19 cellular contexts compared by ENCODE assay signal in the genomic region with DNA sequence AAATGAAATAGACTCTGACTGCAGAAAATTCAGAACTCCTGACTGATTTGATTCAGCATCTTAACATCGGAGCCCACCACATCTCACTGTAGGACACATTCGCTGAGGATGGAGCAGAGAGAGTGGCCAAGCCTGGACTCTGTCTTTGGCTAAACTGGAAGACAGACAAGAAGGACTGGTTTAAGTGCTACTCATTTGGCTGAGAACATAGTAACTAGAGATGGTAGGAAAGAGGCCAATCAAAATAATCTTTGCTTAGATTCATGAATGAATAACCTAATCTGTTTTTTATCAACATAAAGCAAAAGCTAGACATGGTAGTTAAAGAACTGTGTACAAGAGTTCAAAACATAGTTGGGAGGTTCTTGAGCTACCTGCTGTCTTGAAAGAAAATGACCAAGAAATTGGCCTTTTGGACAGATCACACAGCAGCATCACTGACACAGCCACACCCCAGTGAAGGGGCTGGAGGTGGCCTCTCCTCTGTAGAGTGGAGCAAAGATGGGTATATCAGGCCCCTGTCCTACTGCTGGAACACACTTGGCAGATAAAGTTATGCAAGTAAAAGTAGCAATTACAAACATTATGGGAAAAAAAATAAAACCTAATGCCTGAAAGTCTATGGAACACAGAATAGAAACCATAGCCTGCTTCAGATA.
DNase-seq lines count a peak whose midpoint lies in the region; ATAC-seq, FAIRE-seq and TF ChIP-seq lines count a peak whose summit lies in the region.
"Had no signal": no experiment of that assay in that cellular context is flagged by ENCODE, and none has a peak within 500 bp of the region (broad histone marks: within the 10 kb centered on the region; RNA-seq: fewer than 3 reads in every experiment).

No MANE protein-coding gene starts in this region.

- peak overlapping the region; percentile 81 for H3K27ac ChIP-seq in GM23248
- peak overlapping the region; percentile 82 for H3K27ac ChIP-seq in PC-3 (ENCODE audit: low read length)
- no peak overlapping the region for H3K27ac ChIP-seq in endothelial cell of umbilical vein (ENCODE audit: insufficient read depth, low read depth, low read length)
- H3K27ac ChIP-seq: thyroid gland had no signal

- peak overlapping the region; percentile 83 for H3K27ac Mint-ChIP-seq in osteocyte (ENCODE audit: unreplicated experiment)
- H3K27ac Mint-ChIP-seq: activated naive CD8-positive, alpha-beta T cell treated with anti-CD3 and anti-CD28 coated beads, Interleukin-2, amount 10 ng/mL, durations not matched to agents 7 days and 5 days; dendritic cell treated with granulocyte-macrophage colony-stimulating factor and Interleukin-4, amounts not matched to agents 40 ng/mL and 50 ng/mL, for 4 days; natural killer cell; stimulated activated naive B cell treated with anti-CD40 and anti-IgM and Interleukin-4, amounts not matched to agents 10 μg/mL and 1 μg/mL and 100 μg/mL, for 72 hours had no signal

- BruUV-seq in PC-3 (replicated peaks; lab: Mats Ljungman, UMichigan) (no TSS peak), endothelial cell of umbilical vein (replicated peaks; lab: Mats Ljungman, UMichigan) (no TSS peak)

- dilution Hi-C loops in endothelial cell of umbilical vein (cut with MboI; ENCODE audit: extremely low pct_ligation_motif_present, low sequenced_read_pairs) = loop anchor here (25.0 kb wide), 1 partner anchor 100 kb away; a partner anchor contains a TSS

- no peak for TF ChIP-seq POLR2A in endothelial cell of umbilical vein (IDR thresholded peaks at IDR 0.05; ENCODE audit: low read depth, low read length)

- H3K4me2 ChIP-seq in GM23248 (ENCODE audit: unreplicated experiment) (peak overlapping the region; percentile 5), PC-3 (ENCODE audit: low read length) (peak overlapping the region; percentile 31; the same call in 1 of the 2 replicates), endothelial cell of umbilical vein (ENCODE audit: insufficient read depth, low read length) (no peak overlapping the region)

- H3K79me2 ChIP-seq in GM23248 (ENCODE audit: insufficient read depth) (no peaks in the 10 kb centered on the region), PC-3 (ENCODE audit: low read length) (no peaks in the 10 kb centered on the region), endothelial cell of umbilical vein (ENCODE audit: control insufficient read depth, insufficient read depth, low read length) (no peaks in the 10 kb centered on the region)

- H3K9me3 ChIP-seq in GM23248 (ENCODE audit: low read depth) = no peaks in the 10 kb centered on the region
- H3K9me3 ChIP-seq in PC-3 (ENCODE audit: low read length) = no peaks in the 10 kb centered on the region
- H3K9me3 ChIP-seq in endothelial cell of umbilical vein (replicated peaks; ENCODE audit: control insufficient read depth, insufficient read depth, low read length) = no peaks in the 10 kb centered on the region
- H3K9me3 ChIP-seq: thyroid gland had no signal

- H3K9me1 ChIP-seq in endothelial cell of umbilical vein (replicated peaks; ENCODE audit: control insufficient read depth, extremely low read depth, insufficient read depth, low read length) = no peaks in the 10 kb centered on the region

- no peak for FAIRE-seq in endothelial cell of umbilical vein (lab: Jason Lieb, UNC)
- FAIRE-seq: bronchial epithelial cell had no signal

- in situ Hi-C loops in GM23248 (cut with MboI) = no loop called here

- intact Hi-C loops in PC-3 (cut with micrococcal nuclease) (no loop called here), endothelial cell of umbilical vein (cut with micrococcal nuclease) (no loop called here)

- H3K27me3 Mint-ChIP-seq in osteocyte (ENCODE audit: unreplicated experiment) = no peaks in the 10 kb centered on the region
- H3K27me3 Mint-ChIP-seq: activated naive CD8-positive, alpha-beta T cell treated with anti-CD3 and anti-CD28 coated beads, Interleukin-2, amount 10 ng/mL, durations not matched to agents 7 days and 5 days had no signal

- POLR2A ChIA-PET in PC-3 (lab: Charles Lee; ENCODE audit: unreplicated experiment) (no interaction called here), endothelial cell of umbilical vein (lab: Charles Lee) (interaction anchor here (1.0 kb wide), 1 partner anchor 316 kb away, joined by 3 read pairs; no protein-coding TSS in a partner anchor)

- no peak overlapping the region for H3K4me3 ChIP-seq in GM23248
- no peak overlapping the region for H3K4me3 ChIP-seq in PC-3 (ENCODE audit: low read length)
- H3K4me3 ChIP-seq in endothelial cell of umbilical vein (replicated peaks in 1 of 3; ENCODE audit: insufficient read depth in 1 of 3, low read depth in 1 of 3, low read length in 3 of 3) = no peak overlapping the region
- H3K4me3 ChIP-seq: thyroid gland had no signal

- peaks cover 36% of the 10 kb centered on the region for H3K4me1 ChIP-seq in GM23248 (ENCODE audit: insufficient read depth)
- peaks cover 45% of the 10 kb centered on the region for H3K4me1 ChIP-seq in PC-3 (ENCODE audit: insufficient read depth, low read length)
- peaks cover 30% of the 10 kb centered on the region for H3K4me1 ChIP-seq in endothelial cell of umbilical vein (ENCODE audit: control insufficient read depth, extremely low read depth, insufficient read depth, low read length)

- DNase-seq in GM23248 = peak; percentile 50
- DNase-seq in PC-3 = peak; percentile 48
- DNase-seq in endothelial cell of umbilical vein (ENCODE audit: low read depth, low spot score) = no peak
- no peak for DNase-seq in osteocyte (ENCODE audit: extremely low spot score, unreplicated experiment)
- DNase-seq in nucleus accumbens (lab: John Stamatoyannopoulos, UW) = no peak
- DNase-seq: activated naive CD8-positive, alpha-beta T cell treated with anti-CD3 and anti-CD28 coated beads, Interleukin-2, amount 10 ng/mL, durations not matched to agents 7 days and 5 days; DND-41; left cardiac atrium; natural killer cell; NCI-H146; posterior cingulate gyrus; SHP77; stimulated activated CD4-positive, alpha-beta T cell treated with anti-CD3 and anti-CD28 coated beads, Interleukin-2, amount 100 ng/mL, for 24 hours; stimulated activated naive B cell treated with anti-CD40 and anti-IgM and Interleukin-4, amounts not matched to agents 10 μg/mL and 1 μg/mL and 100 μg/mL, for 72 hours; thyroid gland had no signal

- H4K20me1 ChIP-seq in GM23248 (ENCODE audit: insufficient read depth) = no peaks in the 10 kb centered on the region
- no peaks in the 10 kb centered on the region for H4K20me1 ChIP-seq in PC-3 (ENCODE audit: low read length)
- H4K20me1 ChIP-seq in endothelial cell of umbilical vein (replicated peaks; ENCODE audit: control insufficient read depth, extremely low read depth, insufficient read depth, low read length) = no peaks in the 10 kb centered on the region

- no peak overlapping the region for H3K9ac ChIP-seq in GM23248
- no peak overlapping the region for H3K9ac ChIP-seq in PC-3 (ENCODE audit: low read length)
- H3K9ac ChIP-seq in endothelial cell of umbilical vein (replicated peaks; ENCODE audit: extremely low read depth, insufficient read depth, low read length) = no peak overlapping the region

- 95 to 96% methylated on average over 2 of the region's 2 CpGs for WGBS in GM23248 (ENCODE audit: low coverage in 1 of 2, low lambda C conversion rate in 2 of 2, missing lambda C conversion rate in 2 of 2), 2 experiments

- H3K36me3 ChIP-seq in GM23248 (ENCODE audit: low read depth) (no peaks in the 10 kb centered on the region), PC-3 (ENCODE audit: low read depth, low read length) (no peaks in the 10 kb centered on the region), endothelial cell of umbilical vein (ENCODE audit: control insufficient read depth in 2 of 2, extremely low read depth in 1 of 2, insufficient read depth in 2 of 2, low read length in 2 of 2) (no peaks in the 10 kb centered on the region)
- H3K36me3 ChIP-seq: thyroid gland had no signal

- no peaks in the 10 kb centered on the region for H3K27me3 ChIP-seq in GM23248 (replicated peaks; ENCODE audit: insufficient read depth)
- H3K27me3 ChIP-seq in PC-3 (ENCODE audit: low read length) = no peaks in the 10 kb centered on the region
- no peaks in the 10 kb centered on the region for H3K27me3 ChIP-seq in endothelial cell of umbilical vein (ENCODE audit: control insufficient read depth in 2 of 2, insufficient read depth in 2 of 2, low read length in 2 of 2)
- H3K27me3 ChIP-seq: thyroid gland had no signal

- H3K36me3 Mint-ChIP-seq in osteocyte (ENCODE audit: unreplicated experiment) = no peaks in the 10 kb centered on the region
- H3K36me3 Mint-ChIP-seq: activated naive CD8-positive, alpha-beta T cell treated with anti-CD3 and anti-CD28 coated beads, Interleukin-2, amount 10 ng/mL, durations not matched to agents 7 days and 5 days; natural killer cell; stimulated activated naive B cell treated with anti-CD40 and anti-IgM and Interleukin-4, amounts not matched to agents 10 μg/mL and 1 μg/mL and 100 μg/mL, for 72 hours had no signal

- H3K9me2 ChIP-seq in GM23248 (ENCODE audit: insufficient read depth) = no peaks in the 10 kb centered on the region
- no peaks in the 10 kb centered on the region for H3K9me2 ChIP-seq in PC-3 (replicated peaks; ENCODE audit: low read length)

- no peak for ATAC-seq in PC-3
- ATAC-seq in GM19452 (IDR thresholded peaks at IDR 0.05; ENCODE audit: unreplicated experiment) = no peak
- ATAC-seq in GM18909 (IDR thresholded peaks at IDR 0.05; ENCODE audit: poor library complexity, unreplicated experiment) = no peak
- ATAC-seq: left cardiac atrium; natural killer cell; stimulated activated naive B cell treated with anti-CD40 and anti-IgM and Interleukin-4, amounts not matched to agents 10 μg/mL and 1 μg/mL and 100 μg/mL, for 72 hours had no signal

- H3F3A ChIP-seq in GM23248 (ENCODE audit: insufficient read depth) (peaks cover 34% of the 10 kb centered on the region), PC-3 (ENCODE audit: low read length, unreplicated experiment) (peaks cover 8% of the 10 kb centered on the region)

- peaks cover 44% of the 10 kb centered on the region for H3K4me1 Mint-ChIP-seq in osteocyte (ENCODE audit: unreplicated experiment)
- H3K4me1 Mint-ChIP-seq: activated naive CD8-positive, alpha-beta T cell treated with anti-CD3 and anti-CD28 coated beads, Interleukin-2, amount 10 ng/mL, durations not matched to agents 7 days and 5 days; natural killer cell; stimulated activated naive B cell treated with anti-CD40 and anti-IgM and Interleukin-4, amounts not matched to agents 10 μg/mL and 1 μg/mL and 100 μg/mL, for 72 hours had no signal

- H2AFZ ChIP-seq in GM23248 = 0 out of 2 replicates have a peak overlapping the region, but pooled peaks have one; percentile 16
- 0 out of 2 replicates have a peak overlapping the region, but pooled peaks have one; percentile 29 for H2AFZ ChIP-seq in PC-3 (ENCODE audit: low read length)
- peak overlapping the region; percentile 67 for H2AFZ ChIP-seq in endothelial cell of umbilical vein (ENCODE audit: low read depth, low read length)

- CTCF ChIA-PET in PC-3 (lab: Charles Lee) (no interaction called here), endothelial cell of umbilical vein (lab: Charles Lee) (interaction anchor here (1.3 to 5.6 kb wide), 6 partner anchors 9 to 121 kb away, joined by 3 to 101 read pairs (median 6); no protein-coding TSS in a partner anchor)

- TF ChIP-seq CTCF in PC-3 (conservative IDR thresholded peaks at IDR 0.05; ENCODE audit: low read depth, low read length) = no peak
- no peak for TF ChIP-seq CTCF in endothelial cell of umbilical vein (IDR thresholded peaks at IDR 0.05; ENCODE audit: extremely low read depth in 1 of 2, insufficient read depth in 1 of 2, low read depth in 1 of 2, low read length in 2 of 2)
- no peak for TF ChIP-seq CTCF in osteocyte (IDR thresholded peaks at IDR 0.05)

- no peaks in the 10 kb centered on the region for H3K9me3 Mint-ChIP-seq in osteocyte (ENCODE audit: unreplicated experiment)
- H3K9me3 Mint-ChIP-seq: dendritic cell treated with granulocyte-macrophage colony-stimulating factor and Interleukin-4, amounts not matched to agents 40 ng/mL and 50 ng/mL, for 4 days; natural killer cell; stimulated activated naive B cell treated with anti-CD40 and anti-IgM and Interleukin-4, amounts not matched to agents 10 μg/mL and 1 μg/mL and 100 μg/mL, for 72 hours had no signal

- no peak overlapping the region for H3K4me3 Mint-ChIP-seq in osteocyte (ENCODE audit: unreplicated experiment)
- H3K4me3 Mint-ChIP-seq: activated naive CD8-positive, alpha-beta T cell treated with anti-CD3 and anti-CD28 coated beads, Interleukin-2, amount 10 ng/mL, durations not matched to agents 7 days and 5 days; dendritic cell treated with granulocyte-macrophage colony-stimulating factor and Interleukin-4, amounts not matched to agents 40 ng/mL and 50 ng/mL, for 4 days; natural killer cell; stimulated activated naive B cell treated with anti-CD40 and anti-IgM and Interleukin-4, amounts not matched to agents 10 μg/mL and 1 μg/mL and 100 μg/mL, for 72 hours had no signal

Comparison
In these comparisons a context has a peak if more than half of its experiments do, and no peak if none do; other contexts are left out.
1. DNase-seq: peak in GM23248 (single experiment) and PC-3 (single experiment); none in endothelial cell of umbilical vein (single experiment), osteocyte (single experiment) and nucleus accumbens (0 of 56).
2. H2AFZ ChIP-seq: peak in every context shown above with its lines; median percentile 67 in endothelial cell of umbilical vein; 29 in PC-3; 16 in GM23248.